In genomic region chr7:85510287-85510686, GRCh38 we compare ENCODE assay signal across 23 cellular contexts.
"Had no signal": no experiment of that assay in that cellular context is flagged by ENCODE, and none has a peak within 500 bp of the region (broad histone marks: within the 10 kb centered on the region; RNA-seq: fewer than 3 reads in every experiment).

No MANE protein-coding gene starts in this region.

- H3K4me1 Mint-ChIP-seq: activated naive CD8-positive, alpha-beta T cell treated with anti-CD3 and anti-CD28 coated beads, Interleukin-2, amount 10 ng/mL, durations not matched to agents 7 days and 5 days; naive B cell; neural crest cell; stimulated activated naive B cell treated with anti-CD40 and anti-IgM and Interleukin-4, amounts not matched to agents 10 μg/mL and 1 μg/mL and 100 μg/mL, for 72 hours had no signal

- ATAC-seq: heart right ventricle; left lobe of liver; lower lobe of right lung; stimulated activated naive B cell treated with anti-CD40 and anti-IgM and Interleukin-4, amounts not matched to agents 10 μg/mL and 1 μg/mL and 100 μg/mL, for 72 hours; WTC11 had no signal

- H3K36me3 Mint-ChIP-seq: activated naive CD8-positive, alpha-beta T cell treated with anti-CD3 and anti-CD28 coated beads, Interleukin-2, amount 10 ng/mL, durations not matched to agents 7 days and 5 days; naive B cell; stimulated activated naive B cell treated with anti-CD40 and anti-IgM and Interleukin-4, amounts not matched to agents 10 μg/mL and 1 μg/mL and 100 μg/mL, for 72 hours; WTC11 had no signal

- H3K4me3 ChIP-seq: coronary artery, esophagus squamous epithelium, heart right ventricle, lower lobe of right lung, sigmoid colon, transverse colon had no signal

- H3K27ac ChIP-seq: coronary artery, esophagus squamous epithelium, heart right ventricle, lower lobe of right lung, sigmoid colon, transverse colon had no signal

- H3K9me3 Mint-ChIP-seq: activated naive CD8-positive, alpha-beta T cell treated with anti-CD3 and anti-CD28 coated beads, Interleukin-2, amount 10 ng/mL, durations not matched to agents 7 days and 5 days; naive B cell; stimulated activated naive B cell treated with anti-CD40 and anti-IgM and Interleukin-4, amounts not matched to agents 10 μg/mL and 1 μg/mL and 100 μg/mL, for 72 hours; T-helper 2 cell treated with Interferon-gamma antibody and Interleukin-4, amounts not matched to agents 5 μg/mL and 100 μg/mL, for 36 hours; WTC11 had no signal

- DNase-seq: activated CD4-positive, alpha-beta T cell treated with anti-CD3 and anti-CD28 coated beads, Interleukin-2, amount 50 U/mL, for 4 hours; activated naive CD4-positive, alpha-beta T cell treated with Interleukin-2 at 50 U/mL for 16 hours; activated naive CD8-positive, alpha-beta T cell treated with anti-CD3 and anti-CD28 coated beads, Interleukin-2, amount 10 ng/mL, durations not matched to agents 7 days and 5 days; activated T-cell treated with anti-CD3 and anti-CD28 coated beads, Interleukin-2, amount 50 U/mL, for 48 hours; amniotic stem cell; cerebellar nuclear complex; endodermal cell; esophagus squamous epithelium; heart right ventricle; kidney; lower lobe of right lung; naive B cell; occipital lobe; sigmoid colon; stimulated activated CD4-positive, alpha-beta T cell treated with anti-CD3 and anti-CD28 coated beads, Interleukin-2, amount 100 ng/mL, for 48 hours; stimulated activated CD8-positive, alpha-beta memory T cell treated with anti-CD3 and anti-CD28 coated beads, Interleukin-4, amount 100 ng/mL, for 48 hours; stimulated activated naive B cell treated with anti-CD40 and anti-IgM and Interleukin-4, amounts not matched to agents 10 μg/mL and 1 μg/mL and 100 μg/mL, for 72 hours; transverse colon had no signal

- H3K4me3 Mint-ChIP-seq: activated naive CD8-positive, alpha-beta T cell treated with anti-CD3 and anti-CD28 coated beads, Interleukin-2, amount 10 ng/mL, durations not matched to agents 7 days and 5 days; endodermal cell; naive B cell; neural crest cell; stimulated activated naive B cell treated with anti-CD40 and anti-IgM and Interleukin-4, amounts not matched to agents 10 μg/mL and 1 μg/mL and 100 μg/mL, for 72 hours; T-helper 2 cell treated with Interferon-gamma antibody and Interleukin-4, amounts not matched to agents 5 μg/mL and 100 μg/mL, for 36 hours; WTC11 had no signal

- H3K27me3 ChIP-seq: esophagus squamous epithelium, heart right ventricle, sigmoid colon, transverse colon had no signal

- H3K36me3 ChIP-seq: esophagus squamous epithelium, heart right ventricle, lower lobe of right lung, sigmoid colon, transverse colon had no signal

- H3K27me3 Mint-ChIP-seq: activated naive CD8-positive, alpha-beta T cell treated with anti-CD3 and anti-CD28 coated beads, Interleukin-2, amount 10 ng/mL, durations not matched to agents 7 days and 5 days; stimulated activated naive B cell treated with anti-CD40 and anti-IgM and Interleukin-4, amounts not matched to agents 10 μg/mL and 1 μg/mL and 100 μg/mL, for 72 hours had no signal

- H3K9me3 ChIP-seq: esophagus squamous epithelium, heart right ventricle, lower lobe of right lung, sigmoid colon, transverse colon had no signal

- H3K4me1 ChIP-seq: esophagus squamous epithelium, heart right ventricle, lower lobe of right lung, sigmoid colon, transverse colon had no signal

- H3K27ac Mint-ChIP-seq: activated naive CD8-positive, alpha-beta T cell treated with anti-CD3 and anti-CD28 coated beads, Interleukin-2, amount 10 ng/mL, durations not matched to agents 7 days and 5 days; endodermal cell; naive B cell; stimulated activated naive B cell treated with anti-CD40 and anti-IgM and Interleukin-4, amounts not matched to agents 10 μg/mL and 1 μg/mL and 100 μg/mL, for 72 hours; T-helper 2 cell treated with Interferon-gamma antibody and Interleukin-4, amounts not matched to agents 5 μg/mL and 100 μg/mL, for 36 hours; WTC11 had no signal
